2 cellular contexts compared by ENCODE assay signal in genomic region chr16:12728471-12728870, GRCh38.
TF ChIP-seq lines count a peak whose summit lies in the region.

No MANE protein-coding gene starts in this region.

TF ChIP-seq in SK-N-SH, 30 proteins besides CTCF, POLR2A, EP300 and RAD21 (continued from another document):
- TF ChIP-seq NRF1 (IDR thresholded peaks at IDR 0.05; ENCODE audit: low read depth, low read length) (no peak), FOSL2 (IDR thresholded peaks at IDR 0.05; ENCODE audit: borderline replicate concordance, low read depth) (no peak), USF2 (IDR thresholded peaks at IDR 0.05; ENCODE audit: borderline replicate concordance, low read depth, low read length) (no peak), SIN3A (IDR thresholded peaks at IDR 0.05; ENCODE audit: borderline replicate concordance, low read depth, low read length) (no peak), MAX (IDR thresholded peaks at IDR 0.05; ENCODE audit: low read depth) (no peak)

TF ChIP-seq in SK-N-SH treated with all-trans-retinoic acid at 6 μM for 48 hours, 23 proteins besides CTCF, POLR2A, EP300 and RAD21 (continued from another document):
- no peak for TF ChIP-seq ZNF70 (CRISPR knock-in tag; IDR thresholded peaks at IDR 0.05)
